ENCODE assay signal across 35 cellular contexts in the genomic region with DNA sequence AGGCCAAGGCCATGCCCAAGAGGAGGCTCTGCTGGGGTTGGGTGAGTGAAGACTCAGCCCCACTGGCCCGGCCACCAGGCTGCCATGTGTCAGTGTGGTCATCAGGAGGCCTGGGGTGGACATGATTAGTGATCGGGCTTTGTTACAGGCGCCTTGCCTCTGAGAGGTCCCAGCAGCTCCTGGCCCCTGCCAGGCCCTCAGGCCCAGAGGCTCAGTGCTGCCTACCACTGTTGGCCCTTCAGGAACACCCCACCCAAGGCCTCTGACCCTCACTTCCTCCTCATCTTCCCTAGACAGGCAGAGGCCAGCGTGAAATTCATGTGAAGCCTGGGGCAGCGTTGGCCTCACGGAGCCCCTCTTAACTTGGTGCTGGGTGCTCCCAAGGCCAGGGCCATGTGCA. TPM values are rescaled to one million over a fixed set of nuclear protein-coding genes. Genes with fewer than 3 reads are reported as not detected.
"Had no signal": no experiment of that assay in that cellular context is flagged by ENCODE, and none has a peak within 500 bp of the region (broad histone marks: within the 10 kb centered on the region; RNA-seq: fewer than 3 reads in every experiment).

No MANE protein-coding gene starts in this region.

- ATAC-seq: PC-3 had no signal

- H3K4me1 Mint-ChIP-seq: activated CD4-positive, alpha-beta memory T cell treated with anti-CD3 and anti-CD28 coated beads, Interleukin-2, amount 10 ng/mL, durations not matched to agents 7 days and 5 days; activated naive CD8-positive, alpha-beta T cell treated with anti-CD3 and anti-CD28 coated beads for 36 hours; brain had no signal

- H3K9me3 Mint-ChIP-seq: activated CD4-positive, alpha-beta memory T cell treated with anti-CD3 and anti-CD28 coated beads, Interleukin-2, amount 10 ng/mL, durations not matched to agents 7 days and 5 days; activated naive CD8-positive, alpha-beta T cell treated with anti-CD3 and anti-CD28 coated beads for 36 hours; activated T-cell treated with anti-CD3 and anti-CD28 coated beads, Interleukin-2, amount 50 U/mL, for 24 hours; activated T-helper 2 cell treated with anti-CD3 and anti-CD28 coated beads, Interferon-gamma antibody, Interleukin-2, Interleukin-4, amounts not matched to agents 10 μg/mL and 5 μg/mL and 100 μg/mL, durations not matched to agents 14 hours and 24 hours and 36 hours; brain had no signal

- H3K36me3 Mint-ChIP-seq: activated naive CD8-positive, alpha-beta T cell treated with anti-CD3 and anti-CD28 coated beads for 36 hours; brain had no signal

- H3K27ac Mint-ChIP-seq: activated CD4-positive, alpha-beta memory T cell treated with anti-CD3 and anti-CD28 coated beads, Interleukin-2, amount 10 ng/mL, durations not matched to agents 7 days and 5 days; activated naive CD8-positive, alpha-beta T cell treated with anti-CD3 and anti-CD28 coated beads for 36 hours; activated T-cell treated with anti-CD3 and anti-CD28 coated beads, Interleukin-2, amount 50 U/mL, for 24 hours; activated T-helper 2 cell treated with anti-CD3 and anti-CD28 coated beads, Interferon-gamma antibody, Interleukin-2, Interleukin-4, amounts not matched to agents 10 μg/mL and 5 μg/mL and 100 μg/mL, durations not matched to agents 14 hours and 24 hours and 36 hours; brain had no signal

- H3K9me3 ChIP-seq: adrenal gland, Peyer's patch had no signal

- H3K4me3 Mint-ChIP-seq: activated CD4-positive, alpha-beta memory T cell treated with anti-CD3 and anti-CD28 coated beads, Interleukin-2, amount 10 ng/mL, durations not matched to agents 7 days and 5 days; activated naive CD8-positive, alpha-beta T cell treated with anti-CD3 and anti-CD28 coated beads for 36 hours; activated T-cell treated with anti-CD3 and anti-CD28 coated beads, Interleukin-2, amount 50 U/mL, for 24 hours; brain had no signal

- DNase-seq: activated CD4-positive, alpha-beta memory T cell treated with anti-CD3 and anti-CD28 coated beads, Interleukin-2, amount 10 ng/mL, durations not matched to agents 7 days and 5 days; activated CD4-positive, alpha-beta T cell treated with anti-CD3 and anti-CD28 coated beads for 1 hour; activated CD4-positive, alpha-beta T cell treated with anti-CD3 and anti-CD28 coated beads for 48 hours; activated CD4-positive, CD25-positive, alpha-beta regulatory T cell; activated CD8-positive, alpha-beta memory T cell treated with anti-CD3 and anti-CD28 coated beads for 24 hours; activated naive CD4-positive, alpha-beta T cell; activated naive CD4-positive, alpha-beta T cell treated with anti-CD3 and anti-CD28 coated beads, Interleukin-2, amount 50 U/mL, for 16 hours; activated naive CD8-positive, alpha-beta T cell treated with anti-CD3 and anti-CD28 coated beads for 36 hours; activated T-cell treated with anti-CD3 and anti-CD28 coated beads, Interleukin-2, amount 50 U/mL, for 24 hours; anterior cingulate cortex; central memory CD4-positive, alpha-beta T cell; IMR-90; NCI-H1105; NCI-H1417 treated with DMSO at 0.1 percent for 48 hours; NCI-H1930; NCI-H2081 treated with DMSO at 0.1 percent for 48 hours; NCI-H345; NCI-H510A; NCI-H526; NCI-H748 treated with DMSO at 0.1 percent for 48 hours; NK-92 treated with Interleukin-12 subunit alpha and Interleukin-12 subunit beta, amount 100 ng/mL, for 24 hours; PC-3; Peyer's patch; RPMI8226; SW 1271; T-helper 1 cell; T1000; WERI-Rb-1 had no signal

- H3K27me3 Mint-ChIP-seq: activated CD4-positive, alpha-beta memory T cell treated with anti-CD3 and anti-CD28 coated beads, Interleukin-2, amount 10 ng/mL, durations not matched to agents 7 days and 5 days; activated naive CD8-positive, alpha-beta T cell treated with anti-CD3 and anti-CD28 coated beads for 36 hours; activated T-cell treated with anti-CD3 and anti-CD28 coated beads, Interleukin-2, amount 50 U/mL, for 24 hours; brain had no signal

RNA-seq across cellular contexts. Expression of a gene that starts 29.8 kb away (rescaled TPM):
- total RNA-seq: bronchial epithelial cell, IMR-90, K562, M059J, PC-3 had no signal
- polyA plus RNA-seq: IMR-90 had no signal

RNA-seq across cellular contexts. Expression of a gene that starts 48.3 kb away (rescaled TPM):
- total RNA-seq: activated CD4-positive, alpha-beta memory T cell treated with anti-CD3 and anti-CD28 coated beads, Interleukin-2, amount 10 ng/mL, durations not matched to agents 7 days and 5 days; activated naive CD8-positive, alpha-beta T cell treated with anti-CD3 and anti-CD28 coated beads for 36 hours; activated T-helper 2 cell treated with anti-CD3 and anti-CD28 coated beads, Interferon-gamma antibody, Interleukin-2, Interleukin-4, amounts not matched to agents 10 μg/mL and 5 μg/mL and 100 μg/mL, durations not matched to agents 14 hours and 24 hours and 36 hours; IMR-90; PC-3; T-helper 2 cell treated with Interferon-gamma antibody and Interleukin-4, amounts not matched to agents 100 ng/mL and 5 ng/mL, for 36 hours had no signal

RNA-seq across cellular contexts. Expression of a gene that starts 57.6 kb away (rescaled TPM):
- total RNA-seq: bronchial epithelial cell; IMR-90; K562; M059J; PC-3; Peyer's patch; T-helper 2 cell treated with Interferon-gamma antibody and Interleukin-4, amounts not matched to agents 100 ng/mL and 5 ng/mL, for 36 hours had no signal
- polyA plus RNA-seq: IMR-90, K562 had no signal
